Comparison of ENCODE assay signal across 22 cellular contexts in genomic region chr3:171591059-171591458, GRCh38.
"Had no signal": no experiment of that assay in that cellular context is flagged by ENCODE, and none has a peak within 500 bp of the region (broad histone marks: within the 10 kb centered on the region; RNA-seq: fewer than 3 reads in every experiment).

No MANE protein-coding gene starts in this region.

- ATAC-seq: gastrocnemius medialis; left ventricle myocardium superior; lower lobe of right lung; natural killer cell; psoas muscle; right cardiac atrium; stimulated activated naive CD8-positive, alpha-beta T cell treated with anti-CD3 and anti-CD28 coated beads, Interleukin-15, amount 100 ng/mL, for 72 hours had no signal

- H3K4me1 ChIP-seq: esophagus squamous epithelium, gastrocnemius medialis, lower lobe of right lung, psoas muscle, suprapubic skin, transverse colon had no signal

- H3K4me1 Mint-ChIP-seq: natural killer cell; stimulated activated naive CD8-positive, alpha-beta T cell treated with anti-CD3 and anti-CD28 coated beads, Interleukin-15, amount 100 ng/mL, for 72 hours had no signal

- H3K36me3 ChIP-seq: esophagus squamous epithelium, gastrocnemius medialis, lower lobe of right lung, ovary, suprapubic skin, transverse colon had no signal

- H3K9me3 ChIP-seq: esophagus squamous epithelium, gastrocnemius medialis, lower lobe of right lung, ovary, psoas muscle, suprapubic skin, transverse colon had no signal

- H3K36me3 Mint-ChIP-seq: natural killer cell had no signal

- H3K27me3 ChIP-seq: esophagus squamous epithelium, gastrocnemius medialis, ovary, suprapubic skin, transverse colon had no signal

- H3K27me3 Mint-ChIP-seq: stimulated activated naive CD8-positive, alpha-beta T cell treated with anti-CD3 and anti-CD28 coated beads, Interleukin-15, amount 100 ng/mL, for 72 hours had no signal

- H3K4me3 ChIP-seq: esophagus squamous epithelium, gastrocnemius medialis, lower lobe of right lung, ovary, psoas muscle, suprapubic skin, transverse colon had no signal

- H3K9me3 Mint-ChIP-seq: natural killer cell; stimulated activated naive CD8-positive, alpha-beta T cell treated with anti-CD3 and anti-CD28 coated beads, Interleukin-15, amount 100 ng/mL, for 72 hours had no signal

- H3K27ac ChIP-seq: esophagus squamous epithelium, gastrocnemius medialis, lower lobe of right lung, ovary, psoas muscle, suprapubic skin, transverse colon had no signal

- H3K27ac Mint-ChIP-seq: natural killer cell; stimulated activated naive CD8-positive, alpha-beta T cell treated with anti-CD3 and anti-CD28 coated beads, Interleukin-15, amount 100 ng/mL, for 72 hours had no signal

- FAIRE-seq: colon, endothelial cell of umbilical vein, keratinocyte, small intestine had no signal

- H3K4me3 Mint-ChIP-seq: natural killer cell; stimulated activated naive CD8-positive, alpha-beta T cell treated with anti-CD3 and anti-CD28 coated beads, Interleukin-15, amount 100 ng/mL, for 72 hours had no signal

- DNase-seq: effector CD8-positive, alpha-beta T cell; esophagus squamous epithelium; gastrocnemius medialis; head of caudate nucleus; left ventricle myocardium superior; lower lobe of right lung; natural killer cell; occipital lobe; ovary; posterior cingulate gyrus; psoas muscle; right cardiac atrium; small intestine; stimulated activated CD4-positive, alpha-beta T cell treated with anti-CD3 and anti-CD28 coated beads, Interleukin-15, amount 100 ng/mL, for 24 hours; stimulated activated CD4-positive, alpha-beta T cell treated with anti-CD3 and anti-CD28 coated beads, Interleukin-2, amount 100 ng/mL, for 48 hours; stimulated activated naive CD4-positive, alpha-beta T cell; stimulated activated naive CD8-positive, alpha-beta T cell treated with anti-CD3 and anti-CD28 coated beads, Interleukin-15, amount 100 ng/mL, for 72 hours; transverse colon had no signal
